ENCODE assay signal across 24 cellular contexts in genomic region chr14:24250354-24250753, GRCh38. TPM values are rescaled to one million over a fixed set of nuclear protein-coding genes. Genes with fewer than 3 reads are reported as not detected.
DNase-seq lines count a peak whose midpoint lies in the region; ATAC-seq and TF ChIP-seq lines count a peak whose summit lies in the region.
"Had no signal": no experiment of that assay in that cellular context is flagged by ENCODE, and none has a peak within 500 bp of the region (broad histone marks: within the 10 kb centered on the region; RNA-seq: fewer than 3 reads in every experiment).

No MANE protein-coding gene starts in this region.

- H3K4me1 ChIP-seq in upper lobe of right lung: no peaks in the 10 kb centered on the region
- H3K4me1 ChIP-seq: body of pancreas, tibial nerve had no signal

- no peak for TF ChIP-seq CTCF in upper lobe of right lung (IDR thresholded peaks at IDR 0.05)

- H3K4me3 ChIP-seq in upper lobe of right lung: no peak overlapping the region
- H3K4me3 ChIP-seq: body of pancreas, tibial nerve had no signal

- DNase-seq in T-helper 1 cell (no peak), cardiac septum (ENCODE audit: low spot score) (peak; percentile 59), left cardiac atrium (no peak), upper lobe of right lung (peak; percentile 28), SW 1271 (lab: John Stamatoyannopoulos, UW) (no peak), middle frontal gyrus (ENCODE audit: extremely low spot score, low spot score) (no peak)
- DNase-seq in central memory CD8-positive, alpha-beta T cell (ENCODE audit: low spot score in 2 of 2): no peak
- DNase-seq: activated B cell treated with CpG ODN at 0.5 μM for 24 hours; AML-193; body of pancreas; HCEC 1CT; Karpas-422; mesendoderm; NCI-H1092; NCI-H2081; nephron progenitor cell; SIG-M5; stimulated activated CD4-positive, alpha-beta T cell treated with anti-CD3 and anti-CD28 coated beads, Interleukin-1b, Interleukin-23, amount 100 ng/mL, for 48 hours; stimulated activated naive CD8-positive, alpha-beta T cell treated with anti-CD3 and anti-CD28 coated beads, Interleukin-15, amount 100 ng/mL, for 72 hours had no signal

- peaks cover 36% of the 10 kb centered on the region for H3K4me1 Mint-ChIP-seq in T-helper 1 cell treated with Interleukin-12 subunit alpha and Interleukin-12 subunit beta and Interleukin-4 antibody, amounts not matched to agents 30 μg/mL and 1 μg/mL, for 36 hours (ENCODE audit: low read depth)
- H3K4me1 Mint-ChIP-seq in central memory CD8-positive, alpha-beta T cell: peaks cover 14% of the 10 kb centered on the region
- H3K4me1 Mint-ChIP-seq: nephron progenitor cell had no signal

- no peaks in the 10 kb centered on the region for H3K9me3 ChIP-seq in upper lobe of right lung
- H3K9me3 ChIP-seq: body of pancreas, tibial nerve had no signal

- H3K27me3 Mint-ChIP-seq in T-helper 1 cell treated with Interleukin-12 subunit alpha and Interleukin-12 subunit beta and Interleukin-4 antibody, amounts not matched to agents 30 μg/mL and 1 μg/mL, for 36 hours (ENCODE audit: low read depth): no peaks in the 10 kb centered on the region
- no peaks in the 10 kb centered on the region for H3K27me3 Mint-ChIP-seq in central memory CD8-positive, alpha-beta T cell
- H3K27me3 Mint-ChIP-seq: activated B cell treated with CpG ODN at 0.5 μM for 24 hours; activated naive CD8-positive, alpha-beta T cell; progenitor cell of endocrine pancreas; stimulated activated naive CD8-positive, alpha-beta T cell treated with anti-CD3 and anti-CD28 coated beads, Interleukin-15, amount 100 ng/mL, for 72 hours had no signal

- no peak overlapping the region for H3K27ac ChIP-seq in upper lobe of right lung
- H3K27ac ChIP-seq: 22Rv1, body of pancreas, tibial nerve had no signal

- no peaks in the 10 kb centered on the region for H3K27me3 ChIP-seq in upper lobe of right lung
- H3K27me3 ChIP-seq: body of pancreas, tibial nerve had no signal

- peaks cover 14% of the 10 kb centered on the region for H3K36me3 Mint-ChIP-seq in T-helper 1 cell treated with Interleukin-12 subunit alpha and Interleukin-12 subunit beta and Interleukin-4 antibody, amounts not matched to agents 30 μg/mL and 1 μg/mL, for 36 hours (ENCODE audit: low read depth)
- peaks cover 4% of the 10 kb centered on the region for H3K36me3 Mint-ChIP-seq in central memory CD8-positive, alpha-beta T cell (ENCODE audit: insufficient read depth)

- ATAC-seq in left cardiac atrium (no peak), upper lobe of right lung (no peak)
- ATAC-seq in central memory CD8-positive, alpha-beta T cell (replicated peaks; ENCODE audit: extremely low read depth, poor library complexity, severe bottlenecking): no peak
- ATAC-seq: body of pancreas; stimulated activated naive CD8-positive, alpha-beta T cell treated with anti-CD3 and anti-CD28 coated beads, Interleukin-15, amount 100 ng/mL, for 72 hours had no signal

- H3K36me3 ChIP-seq in upper lobe of right lung: peaks cover 10% of the 10 kb centered on the region

- H3K27ac Mint-ChIP-seq in T-helper 1 cell treated with Interleukin-12 subunit alpha and Interleukin-12 subunit beta and Interleukin-4 antibody, amounts not matched to agents 30 μg/mL and 1 μg/mL, for 36 hours: peak overlapping the region; percentile 76
- H3K27ac Mint-ChIP-seq in central memory CD8-positive, alpha-beta T cell (ENCODE audit: low read depth): peak overlapping the region; percentile 12
- H3K27ac Mint-ChIP-seq: activated B cell treated with CpG ODN at 0.5 μM for 24 hours; activated naive CD8-positive, alpha-beta T cell; nephron progenitor cell had no signal

- H3K4me3 Mint-ChIP-seq in T-helper 1 cell treated with Interleukin-12 subunit alpha and Interleukin-12 subunit beta and Interleukin-4 antibody, amounts not matched to agents 30 μg/mL and 1 μg/mL, for 36 hours: peak overlapping the region; percentile 55
- H3K4me3 Mint-ChIP-seq in central memory CD8-positive, alpha-beta T cell: no peak overlapping the region
- H3K4me3 Mint-ChIP-seq: activated B cell treated with CpG ODN at 0.5 μM for 24 hours; activated naive CD8-positive, alpha-beta T cell; nephron progenitor cell had no signal

- H3K9me3 Mint-ChIP-seq in T-helper 1 cell treated with Interleukin-12 subunit alpha and Interleukin-12 subunit beta and Interleukin-4 antibody, amounts not matched to agents 30 μg/mL and 1 μg/mL, for 36 hours: no peaks in the 10 kb centered on the region
- H3K9me3 Mint-ChIP-seq in central memory CD8-positive, alpha-beta T cell: no peaks in the 10 kb centered on the region
- H3K9me3 Mint-ChIP-seq: activated B cell treated with CpG ODN at 0.5 μM for 24 hours; nephron progenitor cell; stimulated activated naive CD8-positive, alpha-beta T cell treated with anti-CD3 and anti-CD28 coated beads, Interleukin-15, amount 100 ng/mL, for 72 hours had no signal

- intact Hi-C loops in cardiac septum (cut with DNase I) (no loop called here), left cardiac atrium (cut with DNase I) (no loop called here), upper lobe of right lung (cut with DNase I) (no loop called here)

RNA-seq across cellular contexts. Expression of gene TINF2, which starts 7.9 kb away (rescaled TPM):
- total RNA-seq in cardiac septum (42.3 TPM), left cardiac atrium (10 to 100 TPM; 45.3 to 49.2 TPM), upper lobe of right lung (92.3 TPM)

RNA-seq across cellular contexts. Expression of gene TGM1, which starts 12.6 kb away (rescaled TPM):
- total RNA-seq in cardiac septum (0.48 TPM), left cardiac atrium (1 to 10 TPM; 5.5 to 6.4 TPM), upper lobe of right lung (12.3 TPM)

RNA-seq across cellular contexts. Expression of gene GMPR2, which starts 17.6 kb away (rescaled TPM):
- total RNA-seq in cardiac septum: 33.2 TPM
- total RNA-seq in left cardiac atrium: 10 to 100 TPM; 24.1 to 34.1 TPM
- 73.2 TPM for total RNA-seq in upper lobe of right lung

RNA-seq across cellular contexts. Expression of gene NEDD8, which starts 18.2 kb away (rescaled TPM):
- total RNA-seq in cardiac septum (167 TPM), left cardiac atrium (100 to 1,000 TPM; 162 to 186 TPM), upper lobe of right lung (142 TPM)

RNA-seq across cellular contexts. Expression of gene RABGGTA, which starts 21.0 kb away (rescaled TPM):
- total RNA-seq in cardiac septum: 13.3 TPM
- 10 to 100 TPM; 16.1 to 18.6 TPM for total RNA-seq in left cardiac atrium
- 50.3 TPM for total RNA-seq in upper lobe of right lung

Comparison
In these comparisons a context has a peak if more than half of its experiments do, and no peak if none do; other contexts are left out.
1. DNase-seq: peak in cardiac septum (single experiment) and upper lobe of right lung (single experiment); none in T-helper 1 cell (0 of 5), left cardiac atrium (single experiment), central memory CD8-positive, alpha-beta T cell (0 of 2), SW 1271 (0 of 2) and middle frontal gyrus (single experiment).